Comparison of ENCODE assay signal across 8 cellular contexts in genomic region chr3:150384517-150385212, GRCh38. TPM values are rescaled to one million over a fixed set of nuclear protein-coding genes. Genes with fewer than 3 reads are reported as not detected.
DNase-seq lines count a peak whose midpoint lies in the region; ATAC-seq, FAIRE-seq and TF ChIP-seq lines count a peak whose summit lies in the region.

No MANE protein-coding gene starts in this region.

- peak overlapping the region; percentile 30 to 78 (median 59) for H3K4me2 ChIP-seq in BLaER1 treated with 17β-estradiol and CSF1 and Interleukin-3, amounts not matched to agents 10 nM and 100 nM
- peak overlapping the region; percentile 50 for H3K4me2 ChIP-seq in K562 (ENCODE audit: insufficient read depth, low read length)

- no peaks in the 10 kb centered on the region for H3K79me2 ChIP-seq in K562 (ENCODE audit: control insufficient read depth, insufficient read depth, low read length)

- TF ChIP-seq EP300 in K562 (IDR thresholded peaks at IDR 0.05; ENCODE audit: low read length), result 0 out of 2 replicates have a peak, but pooled peaks have one; percentile 15

- TSS peak; percentile 74 for BruUV-seq in K562 (replicated peaks; lab: Mats Ljungman, UMichigan)

- TF ChIP-seq POLR2A in K562 (conservative IDR thresholded peaks at IDR 0.05) (0 out of 2 replicates have a peak, but pooled peaks have one; percentile 48), uterus (IDR thresholded peaks at IDR 0.05) (no peak)

- peak in 1 of 2 experiments; percentile 16; a peak in 1 of 4 replicates for TF ChIP-seq RAD21 in K562 (CRISPR knock-in tag; conservative IDR thresholded peaks at IDR 0.05 in 1 of 2, IDR thresholded peaks at IDR 0.05 in 1 of 2)

- DNase-seq in GM19239 (ENCODE audit: insufficient read length, low spot score) (peak; percentile 48), SKM-1 (lab: John Stamatoyannopoulos, UW; ENCODE audit: unreplicated experiment) (peak; percentile 91), K562 (ENCODE audit: extremely low read depth in 1 of 4, low spot score in 3 of 4) (peak; percentile 70 to 89 (median 76)), lower lobe of right lung (peak; percentile 68), tibial artery (peak; percentile 55 to 69), uterus (no peak)

- WGBS in K562 (ENCODE audit: insufficient coverage, low coverage, missing lambda C conversion rate), result 16% methylated on average over 12 of the region's 14 CpGs

- in situ Hi-C loops in K562 (cut with MboI), result no loop called here

- peak overlapping the region in 1 of 11 experiments; percentile 6; a peak in 1 of 22 replicates for H3K27ac ChIP-seq in BLaER1 treated with 17β-estradiol and CSF1 and Interleukin-3, amounts not matched to agents 10 nM and 100 nM
- H3K27ac ChIP-seq in K562 (ENCODE audit: extremely low read depth, low read depth, low read length), result peak overlapping the region; percentile 35; the same call in 2 of the 3 replicates
- H3K27ac ChIP-seq in lower lobe of right lung, result peak overlapping the region; percentile 47
- H3K27ac ChIP-seq in tibial artery, result no peak overlapping the region
- no peak overlapping the region for H3K27ac ChIP-seq in uterus

- FAIRE-seq in GM19239 (lab: Jason Lieb, UNC) (peak; percentile 99), K562 (lab: Jason Lieb, UNC) (peak; percentile 94)

- intact Hi-C loops in K562 (cut with micrococcal nuclease) (no loop called here), lower lobe of right lung (cut with DNase I) (no loop called here), tibial artery (cut with DNase I; ENCODE audit: low total_unique reads) (no loop called here), uterus (cut with DNase I; ENCODE audit: low total_unique reads) (no loop called here)

- CTCF ChIA-PET in K562 (lab: Yijun Ruan, JAX; ENCODE audit: low intra/inter-chr PET ratio), result no interaction called here

- H3K27me3 ChIP-seq in BLaER1 treated with 17β-estradiol and CSF1 and Interleukin-3, amounts not matched to agents 10 nM and 100 nM, result no peaks in the 10 kb centered on the region
- H3K27me3 ChIP-seq in K562 (ENCODE audit: control insufficient read depth in 2 of 2, insufficient read depth in 2 of 2, low read length in 2 of 2) (no peaks in the 10 kb centered on the region), lower lobe of right lung (ENCODE audit: low read depth) (no peaks in the 10 kb centered on the region), tibial artery (no peaks in the 10 kb centered on the region), uterus (no peaks in the 10 kb centered on the region)

- H4K20me1 ChIP-seq in BLaER1 treated with 17β-estradiol and CSF1 and Interleukin-3, amounts not matched to agents 10 nM and 100 nM, result no peaks in the 10 kb centered on the region
- H4K20me1 ChIP-seq in K562 (replicated peaks; ENCODE audit: control insufficient read depth, insufficient read depth, low read length), result no peaks in the 10 kb centered on the region

- no peaks in the 10 kb centered on the region for H3K9me1 ChIP-seq in K562 (ENCODE audit: control insufficient read depth, insufficient read depth, low read length)

- peak overlapping the region; percentile 95 for H2AFZ ChIP-seq in K562 (ENCODE audit: low read depth, low read length)

- ATAC-seq in HG03159 (IDR thresholded peaks at IDR 0.05; ENCODE audit: unreplicated experiment), result peak; percentile 98
- ATAC-seq in K562, result peak; percentile 100
- peak; percentile 86 to 96 for ATAC-seq in lower lobe of right lung

- H3K4me3 ChIP-seq in BLaER1 treated with 17β-estradiol and CSF1 and Interleukin-3, amounts not matched to agents 10 nM and 100 nM, result 0 out of 20 replicates have a peak overlapping the region, but pooled peaks of 1 of the 10 experiments have one; percentile 18
- 0 out of 2 replicates have a peak overlapping the region, but pooled peaks have one; percentile 18 for H3K4me3 ChIP-seq in K562
- peak overlapping the region; percentile 12 for H3K4me3 ChIP-seq in lower lobe of right lung
- no peak overlapping the region for H3K4me3 ChIP-seq in tibial artery
- no peak overlapping the region for H3K4me3 ChIP-seq in uterus

- H3K9me3 ChIP-seq in BLaER1 treated with 17β-estradiol and CSF1 and Interleukin-3, amounts not matched to agents 10 nM and 100 nM (replicated peaks in 1 of 11), result no peaks in the 10 kb centered on the region
- H3K9me3 ChIP-seq in K562 (replicated peaks; ENCODE audit: control insufficient read depth, insufficient read depth, low read depth, low read length), result no peaks in the 10 kb centered on the region
- H3K9me3 ChIP-seq in lower lobe of right lung, result no peaks in the 10 kb centered on the region
- no peaks in the 10 kb centered on the region for H3K9me3 ChIP-seq in tibial artery
- H3K9me3 ChIP-seq in uterus, result no peaks in the 10 kb centered on the region

- POLR2A ChIA-PET in K562 (lab: Yijun Ruan, JAX), result interaction anchor here (0.6 to 1.4 kb wide), 5 partner anchors 9 to 183 kb away, joined by 3 to 7 read pairs (median 4); partner anchors contain the start of genes EIF2A and SERP1

- peak overlapping the region in 1 of 11 experiments; percentile 7; a peak in 1 of 22 replicates for H3K9ac ChIP-seq in BLaER1 treated with 17β-estradiol and CSF1 and Interleukin-3, amounts not matched to agents 10 nM and 100 nM
- peak overlapping the region in 1 of 2 experiments; percentile 57; a peak in 3 of 4 replicates for H3K9ac ChIP-seq in K562 (ENCODE audit: insufficient read depth in 1 of 2, low read depth in 2 of 2, low read length in 2 of 2)

- peaks cover 16 to 24% (median 20%) of the 10 kb centered on the region in 10 experiments for H3K4me1 ChIP-seq in BLaER1 treated with 17β-estradiol and CSF1 and Interleukin-3, amounts not matched to agents 10 nM and 100 nM
- H3K4me1 ChIP-seq in K562 (replicated peaks in 1 of 2; ENCODE audit: control insufficient read depth in 2 of 2, insufficient read depth in 2 of 2, low read length in 2 of 2) (peaks cover 3 to 9% of the 10 kb centered on the region in 2 experiments; a peak in 3 of 5 replicates), lower lobe of right lung (no peaks in the 10 kb centered on the region), tibial artery (no peaks in the 10 kb centered on the region), uterus (no peaks in the 10 kb centered on the region)

- peak; percentile 50 to 64 (median 53) for TF ChIP-seq CTCF in K562 (IDR thresholded peaks at IDR 0.05 in 2 of 3, conservative IDR thresholded peaks at IDR 0.05 in 1 of 3; ENCODE audit: insufficient read depth in 2 of 3, low read depth in 1 of 3, low read length in 3 of 3)
- TF ChIP-seq CTCF in lower lobe of right lung (IDR thresholded peaks at IDR 0.05), result peak; percentile 19
- no peak for TF ChIP-seq CTCF in tibial artery (IDR thresholded peaks at IDR 0.05)
- no peak for TF ChIP-seq CTCF in uterus (IDR thresholded peaks at IDR 0.05)

- no peaks in the 10 kb centered on the region for H3K36me3 ChIP-seq in BLaER1 treated with 17β-estradiol and CSF1 and Interleukin-3, amounts not matched to agents 10 nM and 100 nM
- H3K36me3 ChIP-seq in K562 (ENCODE audit: control insufficient read depth, insufficient read depth, low read length) (no peaks in the 10 kb centered on the region), lower lobe of right lung (no peaks in the 10 kb centered on the region), tibial artery (no peaks in the 10 kb centered on the region), uterus (no peaks in the 10 kb centered on the region)

TF ChIP-seq in K562, 482 proteins besides CTCF, POLR2A, EP300 and RAD21 (continues in another document):
- TF ChIP-seq ZNF512 (tag; IDR thresholded peaks at IDR 0.05) (peak; percentile 63; the same call in 1 of the 2 replicates), LEF1 (IDR thresholded peaks at IDR 0.05) (no peak; the same call in 1 of the 2 replicates), USF1 (CRISPR knock-in tag; IDR thresholded peaks at IDR 0.05) (peak; percentile 67), TBP (optimal IDR thresholded peaks at IDR 0.05; ENCODE audit: low read depth, low read length) (peak; percentile 59), RAD51 (IDR thresholded peaks at IDR 0.05; ENCODE audit: borderline replicate concordance, low read depth) (peak; percentile 83)

RNA-seq across cellular contexts. Expression of gene TSC22D2, which starts 23.4 kb away (rescaled TPM):
- 46.2 and 128 TPM in 2 replicates for total RNA-seq in K562 (2011; cell fraction: chromatin; rRNA removed; ENCODE audit: low replicate concordance)
- total RNA-seq in K562 (2011; cell fraction: nucleolus; rRNA removed), result 25.0 and 35.4 TPM in 2 replicates
- 54.4 and 79.5 TPM in 2 replicates for total RNA-seq in K562 (2011; cell fraction: nucleoplasm; rRNA removed)
- 5.5 and 6.3 TPM in 2 replicates for total RNA-seq in K562 (2014; rRNA removed)
- total RNA-seq in K562 (2014; rRNA removed; fragmentation: Illumina TruSeq; extraction: Trizol), result 19.3 and 20.4 TPM in 2 replicates
- 12.9 and 16.3 TPM in 2 replicates for total RNA-seq in K562 (2015; rRNA removed; fragmentation: Illumina TruSeq; extraction: Trizol)
- total RNA-seq in K562 (2021), result 28.1 and 31.3 TPM in 2 replicates
- 17.8 and 18.4 TPM in 2 replicates for polyA plus RNA-seq in K562 (2011; rRNA removed)
- 5.1 and 7.1 TPM in 2 replicates for polyA plus RNA-seq in K562 (2011; cell fraction: cytosol; rRNA removed)
- polyA plus RNA-seq in K562 (2011; cell fraction: nucleus; rRNA removed), result 25.0 and 33.7 TPM in 2 replicates
- polyA plus RNA-seq in K562 (2012), result 13.5 and 19.8 TPM in 2 replicates
- polyA plus RNA-seq in K562 (2014; fragmentation: Illumina TruSeq; extraction: Trizol), result 24.6 and 29.3 TPM in 2 replicates
- polyA plus RNA-seq in K562 (2014; fragmentation: Nextera tagmentation; extraction: Ambion mirVana), result 10 to 100 TPM; 21.7 to 44.0 TPM
- 11.4 and 14.1 TPM in 2 replicates for polyA plus RNA-seq in K562 (2014; rRNA removed)
- polyA minus RNA-seq in K562 (2011; rRNA and poly(A)+ RNA removed), result 44.1 and 49.7 TPM in 2 replicates
- polyA minus RNA-seq in K562 (2011; cell fraction: cytosol; rRNA and poly(A)+ RNA removed), result 18.9 and 26.2 TPM in 2 replicates
- polyA minus RNA-seq in K562 (2011; cell fraction: nucleus; rRNA and poly(A)+ RNA removed), result 51.2 and 64.6 TPM in 2 replicates
- total RNA-seq in lower lobe of right lung, result 21.3 TPM
- 10 to 100 TPM; 11.8 to 60.5 (median 23.6) TPM for total RNA-seq in uterus

Comparison
In these comparisons a context has a peak if more than half of its experiments do, and no peak if none do; other contexts are left out.
1. H3K27ac ChIP-seq: peak in K562 (single experiment) and lower lobe of right lung (single experiment); none in tibial artery (0 of 2) and uterus (0 of 2).
2. H3K4me3 ChIP-seq: peak in K562 (single experiment) and lower lobe of right lung (single experiment); none in tibial artery (0 of 2) and uterus (0 of 2).
3. DNase-seq: peak in GM19239 (single experiment), SKM-1 (single experiment), K562 (4 of 4), lower lobe of right lung (single experiment) and tibial artery (2 of 2); none in uterus (0 of 2).
4. CTCF ChIP-seq: peak in K562 (3 of 3) and lower lobe of right lung (single experiment); none in tibial artery (0 of 2) and uterus (0 of 4).
5. Peak in every context shown above with its lines, with median percentiles within 50 percentile points of each other: ATAC-seq.